8 cellular contexts compared by ENCODE assay signal in the genomic region with DNA sequence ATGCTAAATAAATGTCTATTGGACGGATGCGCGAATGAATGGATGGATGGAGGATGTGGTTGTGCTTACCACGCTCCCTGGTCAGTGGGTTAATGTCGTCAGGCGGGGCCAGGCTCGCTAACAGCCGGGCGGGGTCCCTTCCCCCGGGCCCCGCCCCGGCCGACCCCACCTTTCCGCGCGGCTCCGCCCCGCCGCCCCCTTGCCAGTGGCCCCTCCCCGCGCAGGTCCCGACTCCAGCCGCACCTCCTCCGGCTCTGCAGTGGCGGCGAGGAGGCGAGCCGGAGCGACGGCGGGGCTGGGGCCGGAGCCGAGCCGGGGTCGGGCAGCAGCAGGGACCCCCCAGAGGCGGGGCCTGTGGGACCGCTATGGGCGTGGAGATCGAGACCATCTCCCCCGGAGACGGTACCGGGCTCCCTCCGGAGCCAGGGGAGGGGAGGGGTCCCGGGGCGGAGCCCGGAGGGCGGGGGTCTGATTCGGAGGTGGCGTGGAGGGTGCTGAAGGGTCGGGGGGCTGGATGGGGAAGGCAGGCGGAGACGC. TPM values are rescaled to one million over a fixed set of nuclear protein-coding genes. Genes with fewer than 3 reads are reported as not detected.
DNase-seq lines count a peak whose midpoint lies in the region; ATAC-seq and TF ChIP-seq lines count a peak whose summit lies in the region.

TSS of gene FKBP1B (plus strand) at position 257 of the 537 bp plus-strand sequence. CDS start at position 366, 109 bp downstream.

- peaks cover 40% of the 10 kb centered on the region for H3K4me1 Mint-ChIP-seq in brain

- no peak within 1 kb of the TSS for H3K4me3 Mint-ChIP-seq in brain

- peaks cover 5% of the 10 kb centered on the region for H3K27me3 Mint-ChIP-seq in brain

- H3K9me3 Mint-ChIP-seq in brain: no peaks in the 10 kb centered on the region

- no peak for ATAC-seq in HG02981 (IDR thresholded peaks at IDR 0.05; ENCODE audit: unreplicated experiment)

- DNase-seq in Caki2 (ENCODE audit: low read depth): peak; percentile 49
- DNase-seq in Jurkat, Clone E6-1 (ENCODE audit: low read depth, low spot score): no peak
- peak; percentile 33 to 54 (median 39) for DNase-seq in T-helper 1 cell
- peak; percentile 85 for DNase-seq in iPS-NIHi11 (ENCODE audit: low spot score)
- no peak for DNase-seq in SHP77 treated with DMSO at 0.1 percent for 48 hours (lab: John Stamatoyannopoulos, UW)

- peak within 1 kb of the TSS in 3 of 5 experiments; percentile 82 to 91 (median 89) for H3K27ac Mint-ChIP-seq in brain

- H3K4me3 ChIP-seq in Jurkat, Clone E6-1 (ENCODE audit: low read length): peak within 1 kb of the TSS; percentile 54
- H3K4me3 ChIP-seq in skin epidermis: peak within 1 kb of the TSS; percentile 52 to 86 (median 77)

- peak within 1 kb of the TSS in 14 of 21 experiments; percentile 8 to 71 (median 46) for H3K27ac ChIP-seq in skin epidermis

- H3K36me3 Mint-ChIP-seq in brain: peaks cover 4% of the 10 kb centered on the region

- TF ChIP-seq CTCF in brain (conservative IDR thresholded peaks at IDR 0.05): no peak

- in situ Hi-C loops in Caki2 (cut with HindIII; ENCODE audit: low pct_unique_long_range_greater_than_20kb, low sequenced_read_pairs): no loop called here

RNA-seq across cellular contexts. Expression of gene FKBP1B, which starts in this region (rescaled TPM):
- total RNA-seq in Caki2 (2014; rRNA removed; shearing (Covaris generic); ENCODE audit: low replicate concordance): 8.2 and 12.5 TPM in 2 replicates
- polyA plus RNA-seq in Jurkat, Clone E6-1 (2012; ENCODE audit: insufficient read depth, insufficient read length): 9.2 TPM
- 22.8 TPM for polyA plus RNA-seq in brain (ENCODE audit: insufficient read depth, low read depth, low replicate concordance)

Comparison
In these comparisons a context has a peak if more than half of its experiments do, and no peak if none do; other contexts are left out.
1. DNase-seq: peak in Caki2 (single experiment), T-helper 1 cell (5 of 5) and iPS-NIHi11 (single experiment); none in Jurkat, Clone E6-1 (single experiment) and SHP77 treated with DMSO at 0.1 percent for 48 hours (single experiment).